Comparison of ENCODE assay signal across 8 cellular contexts in genomic region chr1:221708076-221708571, GRCh38. TPM values are rescaled to one million over a fixed set of nuclear protein-coding genes. Genes with fewer than 3 reads are reported as not detected.
DNase-seq lines count a peak whose midpoint lies in the region; ATAC-seq, FAIRE-seq and TF ChIP-seq lines count a peak whose summit lies in the region.

No MANE protein-coding gene starts in this region.

- peak overlapping the region; percentile 90 for H3K27ac Mint-ChIP-seq in activated CD8-positive, alpha-beta T cell treated with anti-CD3 and anti-CD28 coated beads for 36 hours

- ATAC-seq in GM18499 (IDR thresholded peaks at IDR 0.05; ENCODE audit: insufficient read depth, unreplicated experiment) (peak; percentile 39), GM21526 (IDR thresholded peaks at IDR 0.05; ENCODE audit: low FRiP score, unreplicated experiment) (peak; percentile 51)
- ATAC-seq in activated CD8-positive, alpha-beta T cell treated with anti-CD3 and anti-CD28 coated beads for 36 hours, result peak; percentile 64
- ATAC-seq in stimulated activated naive CD8-positive, alpha-beta T cell treated with anti-CD3 and anti-CD28 coated beads, Interleukin-15, Interleukin-2, amounts not matched to agents 100 U/mL and 50 U/mL, for 24 hours, result peak; percentile 81

- no peaks in the 10 kb centered on the region for H3K9me3 Mint-ChIP-seq in activated CD8-positive, alpha-beta T cell treated with anti-CD3 and anti-CD28 coated beads for 36 hours

- no peak overlapping the region for H3K4me3 Mint-ChIP-seq in activated CD8-positive, alpha-beta T cell treated with anti-CD3 and anti-CD28 coated beads for 36 hours

- no peaks in the 10 kb centered on the region for H3K27me3 Mint-ChIP-seq in activated CD8-positive, alpha-beta T cell treated with anti-CD3 and anti-CD28 coated beads for 36 hours

- FAIRE-seq in islet of Langerhans (lab: Jason Lieb, UNC), result peak; percentile 61

- peaks cover 32% of the 10 kb centered on the region for H3K36me3 Mint-ChIP-seq in activated CD8-positive, alpha-beta T cell treated with anti-CD3 and anti-CD28 coated beads for 36 hours (ENCODE audit: low read depth)

- no peak for TF ChIP-seq CTCF in activated CD8-positive, alpha-beta T cell treated with anti-CD3 and anti-CD28 coated beads for 36 hours (IDR thresholded peaks at IDR 0.05)

- CTCF ChIA-PET in activated CD8-positive, alpha-beta T cell treated with anti-CD3 and anti-CD28 coated beads for 36 hours (lab: Charles Lee), result interaction anchor here (0.6 to 1.7 kb wide), 7 partner anchors 9 to 184 kb away, joined by 3 to 9 read pairs (median 4); partner anchors contain the start of gene DUSP10

- POLR2A ChIA-PET in activated CD8-positive, alpha-beta T cell treated with anti-CD3 and anti-CD28 coated beads for 36 hours (lab: Charles Lee), result interaction anchor here (1.0 to 8.2 kb wide), 3 partner anchors 13 to 34 kb away, joined by 3 to 52 read pairs (median 4); partner anchors contain the start of gene DUSP10

- peak; percentile 80 for DNase-seq in KG1 (lab: John Stamatoyannopoulos, UW)
- peak; percentile 84 for DNase-seq in activated CD8-positive, alpha-beta T cell treated with anti-CD3 and anti-CD28 coated beads for 36 hours
- DNase-seq in stimulated activated naive CD8-positive, alpha-beta T cell treated with anti-CD3 and anti-CD28 coated beads, Interleukin-15, Interleukin-2, amounts not matched to agents 100 U/mL and 50 U/mL, for 24 hours, result peak; percentile 66
- DNase-seq in NCI-H1105 treated with DMSO at 0.1 percent for 48 hours (lab: John Stamatoyannopoulos, UW), result no peak
- no peak for DNase-seq in NCI-H2107 treated with DMSO at 0.1 percent for 48 hours (lab: John Stamatoyannopoulos, UW; ENCODE audit: unreplicated experiment)

- intact Hi-C loops in activated CD8-positive, alpha-beta T cell treated with anti-CD3 and anti-CD28 coated beads for 36 hours (cut with micrococcal nuclease), result loop anchor here (1.0 kb wide), 1 partner anchor 34 kb away; the partner anchor contains the start of gene DUSP10

- H3K4me1 Mint-ChIP-seq in activated CD8-positive, alpha-beta T cell treated with anti-CD3 and anti-CD28 coated beads for 36 hours (ENCODE audit: low read depth), result peaks cover 57% of the 10 kb centered on the region

RNA-seq across cellular contexts. Expression of gene DUSP10, which starts 33.8 kb away (rescaled TPM):
- total RNA-seq in activated CD8-positive, alpha-beta T cell treated with anti-CD3 and anti-CD28 coated beads for 36 hours, result 10 to 100 TPM; 10.8 to 12.9 TPM

Comparison
In these comparisons a context has a peak if more than half of its experiments do, and no peak if none do; other contexts are left out.
1. DNase-seq: peak in KG1 (single experiment), activated CD8-positive, alpha-beta T cell treated with anti-CD3 and anti-CD28 coated beads for 36 hours (single experiment) and stimulated activated naive CD8-positive, alpha-beta T cell treated with anti-CD3 and anti-CD28 coated beads, Interleukin-15, Interleukin-2, amounts not matched to agents 100 U/mL and 50 U/mL, for 24 hours (single experiment); none in NCI-H1105 treated with DMSO at 0.1 percent for 48 hours (single experiment) and NCI-H2107 treated with DMSO at 0.1 percent for 48 hours (single experiment).
2. Peak in every context shown above with its lines, with median percentiles within 50 percentile points of each other: ATAC-seq.